Comparison of ENCODE assay signal across 10 cellular contexts in the genomic region with DNA sequence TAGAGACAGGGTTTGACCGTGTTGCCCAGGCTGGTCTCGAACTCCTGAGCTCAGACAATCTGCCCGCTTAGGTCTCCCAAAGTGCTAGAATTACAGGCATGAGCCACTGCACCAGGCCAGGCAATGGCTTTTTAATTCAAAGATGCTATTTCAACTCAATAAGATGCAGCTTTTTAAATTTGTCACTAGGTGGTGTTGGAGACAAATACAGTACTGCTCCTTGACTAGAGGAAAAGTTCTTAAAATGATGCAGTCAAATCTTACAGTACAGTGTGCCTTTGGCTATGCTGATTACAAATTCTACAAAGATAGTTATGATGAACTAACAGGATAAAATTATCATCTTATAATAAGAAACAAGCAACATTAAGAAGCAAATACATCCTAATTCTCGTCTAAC.
A peak's percentile ranks its signal among the peaks of the same experiment; 100 is the strongest.
DNase-seq lines count a peak whose midpoint lies in the region; ATAC-seq, FAIRE-seq and TF ChIP-seq lines count a peak whose summit lies in the region.
"Had no signal": no experiment of that assay in that cellular context is flagged by ENCODE, and none has a peak within 500 bp of the region (broad histone marks: within the 10 kb centered on the region; RNA-seq: fewer than 3 reads in every experiment).

No MANE protein-coding gene starts in this region.

- no peaks in the 10 kb centered on the region for H3K4me1 Mint-ChIP-seq in endothelial cell (ENCODE audit: unreplicated experiment)
- H3K4me1 Mint-ChIP-seq: CD8-positive, alpha-beta memory T cell had no signal

- WGBS in right cardiac atrium, result 80% methylated on average over 4 of the region's 4 CpGs
- WGBS in small intestine, 3 donors, result 72 to 83% (median 76%) methylated on average over 4 of the region's 4 CpGs

- in situ Hi-C loops in KBM-7 (cut with MboI; ENCODE audit: low pct_unique_long_range_greater_than_20kb, low sequenced_read_pairs), result loop anchor here (25.0 kb wide), 1 partner anchor 255 kb away; no protein-coding TSS in a partner anchor

- no peak overlapping the region for H3K27ac Mint-ChIP-seq in endothelial cell (ENCODE audit: unreplicated experiment)
- H3K27ac Mint-ChIP-seq: CD8-positive, alpha-beta memory T cell had no signal

- H3K36me3 ChIP-seq in cardiac muscle cell (no peaks in the 10 kb centered on the region), small intestine (ENCODE audit: control insufficient read depth in 2 of 2, insufficient read depth in 2 of 2, low read length in 2 of 2) (no peaks in the 10 kb centered on the region)

- H3K4me1 ChIP-seq in cardiac muscle cell (ENCODE audit: low read depth) (no peaks in the 10 kb centered on the region), right cardiac atrium (ENCODE audit: control insufficient read depth, insufficient read depth, low read length) (no peaks in the 10 kb centered on the region), small intestine (ENCODE audit: control insufficient read depth in 2 of 2, insufficient read depth in 1 of 2, low read depth in 1 of 2, low read length in 1 of 2) (no peaks in the 10 kb centered on the region)

- peak in 1 of 2 donors; percentile 29 for DNase-seq in cardiac muscle cell (ENCODE audit: low read depth in 1 of 2, low spot score in 1 of 2)
- DNase-seq in right cardiac atrium, result no peak
- DNase-seq in NCI-H82 treated with DMSO at 0.1 percent for 48 hours (lab: John Stamatoyannopoulos, UW; ENCODE audit: unreplicated experiment), result peak; percentile 3
- no peak for DNase-seq in endothelial cell (ENCODE audit: low spot score)
- no peak for DNase-seq in KBM-7
- DNase-seq in small intestine, result no peak
- no peak for DNase-seq in stimulated activated CD4-positive, alpha-beta T cell treated with anti-CD3 and anti-CD28 coated beads, Interleukin-4, amount 100 ng/mL, for 24 hours
- no peak for DNase-seq in 8988T
- DNase-seq: CD8-positive, alpha-beta memory T cell; cortex of kidney had no signal

- no peaks in the 10 kb centered on the region for H3K36me3 Mint-ChIP-seq in endothelial cell (ENCODE audit: low read depth, unreplicated experiment)
- H3K36me3 Mint-ChIP-seq: CD8-positive, alpha-beta memory T cell had no signal

- H3K27me3 ChIP-seq in cardiac muscle cell (no peaks in the 10 kb centered on the region), right cardiac atrium (ENCODE audit: control insufficient read depth, insufficient read depth) (no peaks in the 10 kb centered on the region), small intestine (ENCODE audit: control insufficient read depth in 2 of 2, insufficient read depth in 2 of 2, low read length in 2 of 2) (no peaks in the 10 kb centered on the region)

- H3K4me3 ChIP-seq in cardiac muscle cell (no peak overlapping the region), right cardiac atrium (ENCODE audit: low read length) (no peak overlapping the region), small intestine (ENCODE audit: low read depth in 1 of 2, low read length in 2 of 2) (no peak overlapping the region)

- H3K4me3 Mint-ChIP-seq in endothelial cell (ENCODE audit: unreplicated experiment), result no peak overlapping the region
- H3K4me3 Mint-ChIP-seq: CD8-positive, alpha-beta memory T cell had no signal

- H3K9me3 ChIP-seq in cardiac muscle cell (ENCODE audit: low read depth) (no peaks in the 10 kb centered on the region), right cardiac atrium (ENCODE audit: control insufficient read depth, low read length) (no peaks in the 10 kb centered on the region), small intestine (ENCODE audit: control insufficient read depth, low read depth) (no peaks in the 10 kb centered on the region)

- TF ChIP-seq CTCF in cardiac muscle cell (IDR thresholded peaks at IDR 0.05; ENCODE audit: low read depth, low read length) (peak; percentile 28), endothelial cell (IDR thresholded peaks at IDR 0.05; ENCODE audit: unreplicated experiment) (peak; percentile 63)

- no peak for ATAC-seq in right cardiac atrium

- no peaks in the 10 kb centered on the region for H3K27me3 Mint-ChIP-seq in endothelial cell (ENCODE audit: unreplicated experiment)
- H3K27me3 Mint-ChIP-seq: CD8-positive, alpha-beta memory T cell had no signal

- FAIRE-seq in small intestine (lab: Jason Lieb, UNC), result no peak

- H3K27ac ChIP-seq in cardiac muscle cell (no peak overlapping the region), right cardiac atrium (ENCODE audit: low read length) (no peak overlapping the region), small intestine (ENCODE audit: low read depth in 1 of 2, low read length in 1 of 2) (no peak overlapping the region)

- no peaks in the 10 kb centered on the region for H3K9me3 Mint-ChIP-seq in endothelial cell (ENCODE audit: unreplicated experiment)

- intact Hi-C loops in right cardiac atrium (cut with DNase I), result loop anchor here in 1 of 4 donors (10.0 kb wide), 1 partner anchor 257 kb away; no protein-coding TSS in a partner anchor
